Comparison of ENCODE assay signal across 1 cellular context in the genomic region with DNA sequence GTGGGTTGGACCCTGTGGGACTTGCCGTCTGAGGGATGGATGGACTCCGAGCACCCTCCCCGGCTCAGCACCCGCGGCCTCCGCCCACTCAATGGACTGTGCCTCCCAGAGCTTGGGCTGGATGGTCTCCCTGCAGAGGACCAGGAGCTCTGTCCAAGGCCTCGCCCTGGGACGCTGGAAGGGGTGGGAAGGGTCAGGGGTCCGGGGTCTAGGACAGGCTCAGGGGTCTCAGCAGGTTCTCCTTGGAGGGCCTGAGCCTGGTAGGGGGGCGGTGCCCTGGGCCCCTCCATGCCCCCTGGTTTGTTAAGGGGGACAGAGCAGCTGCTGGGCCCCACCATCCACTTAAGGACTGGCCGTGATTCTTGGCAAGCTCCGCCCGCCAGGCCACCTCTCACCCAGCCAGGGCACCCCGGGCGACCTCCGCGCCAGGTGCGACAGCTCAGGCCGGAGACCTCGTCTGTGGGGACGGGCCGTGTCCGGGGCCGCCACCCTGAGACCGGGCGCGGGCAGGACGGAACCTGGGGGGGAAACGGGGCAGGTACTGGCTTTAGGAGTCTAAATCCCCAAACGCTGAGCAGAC.
TF ChIP-seq lines count a peak whose summit lies in the region.

No MANE protein-coding gene starts in this region.

TF ChIP-seq in HepG2, 621 proteins besides CTCF, POLR2A, EP300 and RAD21 (continued from another document and continues in another):
- TF ChIP-seq, protein P1, sequence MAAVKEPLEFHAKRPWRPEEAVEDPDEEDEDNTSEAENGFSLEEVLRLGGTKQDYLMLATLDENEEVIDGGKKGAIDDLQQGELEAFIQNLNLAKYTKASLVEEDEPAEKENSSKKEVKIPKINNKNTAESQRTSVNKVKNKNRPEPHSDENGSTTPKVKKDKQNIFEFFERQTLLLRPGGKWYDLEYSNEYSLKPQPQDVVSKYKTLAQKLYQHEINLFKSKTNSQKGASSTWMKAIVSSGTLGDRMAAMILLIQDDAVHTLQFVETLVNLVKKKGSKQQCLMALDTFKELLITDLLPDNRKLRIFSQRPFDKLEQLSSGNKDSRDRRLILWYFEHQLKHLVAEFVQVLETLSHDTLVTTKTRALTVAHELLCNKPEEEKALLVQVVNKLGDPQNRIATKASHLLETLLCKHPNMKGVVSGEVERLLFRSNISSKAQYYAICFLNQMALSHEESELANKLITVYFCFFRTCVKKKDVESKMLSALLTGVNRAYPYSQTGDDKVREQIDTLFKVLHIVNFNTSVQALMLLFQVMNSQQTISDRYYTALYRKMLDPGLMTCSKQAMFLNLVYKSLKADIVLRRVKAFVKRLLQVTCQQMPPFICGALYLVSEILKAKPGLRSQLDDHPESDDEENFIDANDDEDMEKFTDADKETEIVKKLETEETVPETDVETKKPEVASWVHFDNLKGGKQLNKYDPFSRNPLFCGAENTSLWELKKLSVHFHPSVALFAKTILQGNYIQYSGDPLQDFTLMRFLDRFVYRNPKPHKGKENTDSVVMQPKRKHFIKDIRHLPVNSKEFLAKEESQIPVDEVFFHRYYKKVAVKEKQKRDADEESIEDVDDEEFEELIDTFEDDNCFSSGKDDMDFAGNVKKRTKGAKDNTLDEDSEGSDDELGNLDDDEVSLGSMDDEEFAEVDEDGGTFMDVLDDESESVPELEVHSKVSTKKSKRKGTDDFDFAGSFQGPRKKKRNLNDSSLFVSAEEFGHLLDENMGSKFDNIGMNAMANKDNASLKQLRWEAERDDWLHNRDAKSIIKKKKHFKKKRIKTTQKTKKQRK (IDR thresholded peaks at IDR 0.05; ENCODE audit: low read length) = no peak
- TF ChIP-seq MED8 (CRISPR knock-in tag; IDR thresholded peaks at IDR 0.05; ENCODE audit: insufficient replicate concordance) (no peak), ZNF33B (CRISPR knock-in tag; IDR thresholded peaks at IDR 0.05) (no peak), KAT8 (CRISPR knock-in tag; IDR thresholded peaks at IDR 0.05) (no peak), ZNF230 (CRISPR knock-in tag; IDR thresholded peaks at IDR 0.05) (no peak), CREM (IDR thresholded peaks at IDR 0.05) (no peak), CREM (CRISPR knock-in tag; IDR thresholded peaks at IDR 0.05) (no peak), ZSCAN31 (CRISPR knock-in tag; IDR thresholded peaks at IDR 0.05; ENCODE audit: low read depth) (0 out of 2 replicates have a peak, but pooled peaks have one; percentile 2), TOPORS (CRISPR knock-in tag; IDR thresholded peaks at IDR 0.05) (no peak; the same call in 1 of the 2 replicates), MED13 (CRISPR knock-in tag; IDR thresholded peaks at IDR 0.05) (no peak), MAZ (IDR thresholded peaks at IDR 0.05; ENCODE audit: borderline replicate concordance, low read depth, low read length) (no peak), MAZ (CRISPR knock-in tag; IDR thresholded peaks at IDR 0.05; ENCODE audit: low read depth) (no peak), ZNF777 (CRISPR knock-in tag; IDR thresholded peaks at IDR 0.05) (peak; percentile 66; the same call in 1 of the 2 replicates), RBFOX2 (IDR thresholded peaks at IDR 0.05; ENCODE audit: low read depth, low read length) (peak; percentile 56), NFKB2 (CRISPR knock-in tag; IDR thresholded peaks at IDR 0.05; ENCODE audit: borderline replicate concordance) (no peak), TSC22D2 (CRISPR knock-in tag; IDR thresholded peaks at IDR 0.05; ENCODE audit: borderline replicate concordance) (no peak), KLF12 (CRISPR knock-in tag; IDR thresholded peaks at IDR 0.05; ENCODE audit: borderline replicate concordance) (0 out of 2 replicates have a peak, but pooled peaks have one; percentile 29), NR2C2 (CRISPR knock-in tag; IDR thresholded peaks at IDR 0.05; ENCODE audit: borderline replicate concordance) (no peak; the same call in 1 of the 2 replicates), PRMT3 (CRISPR knock-in tag; IDR thresholded peaks at IDR 0.05; ENCODE audit: borderline replicate concordance, low read depth) (no peak), ZSCAN22 (CRISPR knock-in tag; IDR thresholded peaks at IDR 0.05) (no peak), ZNF510 (CRISPR knock-in tag; IDR thresholded peaks at IDR 0.05; ENCODE audit: low read depth) (no peak), ZNF292 (CRISPR knock-in tag; IDR thresholded peaks at IDR 0.05; ENCODE audit: borderline replicate concordance, low read depth) (0 out of 2 replicates have a peak, but pooled peaks have one; percentile 17), ARNTL (CRISPR knock-in tag; IDR thresholded peaks at IDR 0.05) (no peak), SOX6 (IDR thresholded peaks at IDR 0.05) (no peak), SOX6 (CRISPR knock-in tag; IDR thresholded peaks at IDR 0.05) (no peak), CCDC6 (CRISPR knock-in tag; IDR thresholded peaks at IDR 0.05) (no peak), SALL1 (CRISPR knock-in tag; IDR thresholded peaks at IDR 0.05) (no peak), BRD4 (CRISPR knock-in tag; IDR thresholded peaks at IDR 0.05) (peak; percentile 30; the same call in 1 of the 2 replicates), ZNF747 (CRISPR knock-in tag; IDR thresholded peaks at IDR 0.05; ENCODE audit: borderline replicate concordance) (no peak), POLR2AphosphoS5 (IDR thresholded peaks at IDR 0.05; ENCODE audit: low read depth, low read length) (no peak; the same call in 1 of the 2 replicates), TARDBP (CRISPR knock-in tag; IDR thresholded peaks at IDR 0.05) (no peak), ZNF501 (CRISPR knock-in tag; IDR thresholded peaks at IDR 0.05) (peak; percentile 82), MYC (CRISPR knock-in tag; IDR thresholded peaks at IDR 0.05; ENCODE audit: borderline replicate concordance) (peak; percentile 42; the same call in 1 of the 2 replicates), ZKSCAN8 (CRISPR knock-in tag; IDR thresholded peaks at IDR 0.05; ENCODE audit: borderline replicate concordance) (0 out of 2 replicates have a peak, but pooled peaks have one; percentile 8), PITX1 (CRISPR knock-in tag; IDR thresholded peaks at IDR 0.05) (peak; percentile 29; the same call in 1 of the 2 replicates), RBAK (CRISPR knock-in tag; IDR thresholded peaks at IDR 0.05) (no peak), ZNF460 (CRISPR knock-in tag; IDR thresholded peaks at IDR 0.05; ENCODE audit: borderline replicate concordance) (no peak), NRL (CRISPR knock-in tag; IDR thresholded peaks at IDR 0.05; ENCODE audit: borderline replicate concordance) (no peak), ZFP62 (CRISPR knock-in tag; IDR thresholded peaks at IDR 0.05) (peak; percentile 34; the same call in 1 of the 2 replicates), SAP130 (CRISPR knock-in tag; IDR thresholded peaks at IDR 0.05; ENCODE audit: low read depth) (peak; percentile 35), ZNF326 (CRISPR knock-in tag; IDR thresholded peaks at IDR 0.05; ENCODE audit: borderline replicate concordance) (no peak), ZNF17 (CRISPR knock-in tag; IDR thresholded peaks at IDR 0.05) (no peak)
- TF ChIP-seq, protein P2, sequence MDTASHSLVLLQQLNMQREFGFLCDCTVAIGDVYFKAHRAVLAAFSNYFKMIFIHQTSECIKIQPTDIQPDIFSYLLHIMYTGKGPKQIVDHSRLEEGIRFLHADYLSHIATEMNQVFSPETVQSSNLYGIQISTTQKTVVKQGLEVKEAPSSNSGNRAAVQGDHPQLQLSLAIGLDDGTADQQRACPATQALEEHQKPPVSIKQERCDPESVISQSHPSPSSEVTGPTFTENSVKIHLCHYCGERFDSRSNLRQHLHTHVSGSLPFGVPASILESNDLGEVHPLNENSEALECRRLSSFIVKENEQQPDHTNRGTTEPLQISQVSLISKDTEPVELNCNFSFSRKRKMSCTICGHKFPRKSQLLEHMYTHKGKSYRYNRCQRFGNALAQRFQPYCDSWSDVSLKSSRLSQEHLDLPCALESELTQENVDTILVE (CRISPR knock-in tag; IDR thresholded peaks at IDR 0.05) = no peak
- TF ChIP-seq, protein P3, sequence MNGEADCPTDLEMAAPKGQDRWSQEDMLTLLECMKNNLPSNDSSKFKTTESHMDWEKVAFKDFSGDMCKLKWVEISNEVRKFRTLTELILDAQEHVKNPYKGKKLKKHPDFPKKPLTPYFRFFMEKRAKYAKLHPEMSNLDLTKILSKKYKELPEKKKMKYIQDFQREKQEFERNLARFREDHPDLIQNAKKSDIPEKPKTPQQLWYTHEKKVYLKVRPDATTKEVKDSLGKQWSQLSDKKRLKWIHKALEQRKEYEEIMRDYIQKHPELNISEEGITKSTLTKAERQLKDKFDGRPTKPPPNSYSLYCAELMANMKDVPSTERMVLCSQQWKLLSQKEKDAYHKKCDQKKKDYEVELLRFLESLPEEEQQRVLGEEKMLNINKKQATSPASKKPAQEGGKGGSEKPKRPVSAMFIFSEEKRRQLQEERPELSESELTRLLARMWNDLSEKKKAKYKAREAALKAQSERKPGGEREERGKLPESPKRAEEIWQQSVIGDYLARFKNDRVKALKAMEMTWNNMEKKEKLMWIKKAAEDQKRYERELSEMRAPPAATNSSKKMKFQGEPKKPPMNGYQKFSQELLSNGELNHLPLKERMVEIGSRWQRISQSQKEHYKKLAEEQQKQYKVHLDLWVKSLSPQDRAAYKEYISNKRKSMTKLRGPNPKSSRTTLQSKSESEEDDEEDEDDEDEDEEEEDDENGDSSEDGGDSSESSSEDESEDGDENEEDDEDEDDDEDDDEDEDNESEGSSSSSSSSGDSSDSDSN (CRISPR knock-in tag; IDR thresholded peaks at IDR 0.05) = peak; percentile 66
- TF ChIP-seq, protein P4, sequence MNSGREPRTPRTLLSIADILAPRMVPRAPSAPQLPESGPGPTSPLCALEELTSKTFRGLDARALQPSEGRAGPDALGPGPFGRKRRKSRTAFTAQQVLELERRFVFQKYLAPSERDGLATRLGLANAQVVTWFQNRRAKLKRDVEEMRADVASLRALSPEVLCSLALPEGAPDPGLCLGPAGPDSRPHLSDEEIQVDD (CRISPR knock-in tag; IDR thresholded peaks at IDR 0.05; ENCODE audit: borderline replicate concordance) = no peak
- TF ChIP-seq, protein P5, sequence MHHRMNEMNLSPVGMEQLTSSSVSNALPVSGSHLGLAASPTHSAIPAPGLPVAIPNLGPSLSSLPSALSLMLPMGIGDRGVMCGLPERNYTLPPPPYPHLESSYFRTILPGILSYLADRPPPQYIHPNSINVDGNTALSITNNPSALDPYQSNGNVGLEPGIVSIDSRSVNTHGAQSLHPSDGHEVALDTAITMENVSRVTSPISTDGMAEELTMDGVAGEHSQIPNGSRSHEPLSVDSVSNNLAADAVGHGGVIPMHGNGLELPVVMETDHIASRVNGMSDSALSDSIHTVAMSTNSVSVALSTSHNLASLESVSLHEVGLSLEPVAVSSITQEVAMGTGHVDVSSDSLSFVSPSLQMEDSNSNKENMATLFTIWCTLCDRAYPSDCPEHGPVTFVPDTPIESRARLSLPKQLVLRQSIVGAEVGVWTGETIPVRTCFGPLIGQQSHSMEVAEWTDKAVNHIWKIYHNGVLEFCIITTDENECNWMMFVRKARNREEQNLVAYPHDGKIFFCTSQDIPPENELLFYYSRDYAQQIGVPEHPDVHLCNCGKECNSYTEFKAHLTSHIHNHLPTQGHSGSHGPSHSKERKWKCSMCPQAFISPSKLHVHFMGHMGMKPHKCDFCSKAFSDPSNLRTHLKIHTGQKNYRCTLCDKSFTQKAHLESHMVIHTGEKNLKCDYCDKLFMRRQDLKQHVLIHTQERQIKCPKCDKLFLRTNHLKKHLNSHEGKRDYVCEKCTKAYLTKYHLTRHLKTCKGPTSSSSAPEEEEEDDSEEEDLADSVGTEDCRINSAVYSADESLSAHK (CRISPR knock-in tag; IDR thresholded peaks at IDR 0.05; ENCODE audit: borderline replicate concordance) = no peak
- TF ChIP-seq, protein P6, sequence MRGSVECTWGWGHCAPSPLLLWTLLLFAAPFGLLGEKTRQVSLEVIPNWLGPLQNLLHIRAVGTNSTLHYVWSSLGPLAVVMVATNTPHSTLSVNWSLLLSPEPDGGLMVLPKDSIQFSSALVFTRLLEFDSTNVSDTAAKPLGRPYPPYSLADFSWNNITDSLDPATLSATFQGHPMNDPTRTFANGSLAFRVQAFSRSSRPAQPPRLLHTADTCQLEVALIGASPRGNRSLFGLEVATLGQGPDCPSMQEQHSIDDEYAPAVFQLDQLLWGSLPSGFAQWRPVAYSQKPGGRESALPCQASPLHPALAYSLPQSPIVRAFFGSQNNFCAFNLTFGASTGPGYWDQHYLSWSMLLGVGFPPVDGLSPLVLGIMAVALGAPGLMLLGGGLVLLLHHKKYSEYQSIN (CRISPR knock-in tag; IDR thresholded peaks at IDR 0.05; ENCODE audit: borderline replicate concordance) = no peak
- TF ChIP-seq, protein P7, sequence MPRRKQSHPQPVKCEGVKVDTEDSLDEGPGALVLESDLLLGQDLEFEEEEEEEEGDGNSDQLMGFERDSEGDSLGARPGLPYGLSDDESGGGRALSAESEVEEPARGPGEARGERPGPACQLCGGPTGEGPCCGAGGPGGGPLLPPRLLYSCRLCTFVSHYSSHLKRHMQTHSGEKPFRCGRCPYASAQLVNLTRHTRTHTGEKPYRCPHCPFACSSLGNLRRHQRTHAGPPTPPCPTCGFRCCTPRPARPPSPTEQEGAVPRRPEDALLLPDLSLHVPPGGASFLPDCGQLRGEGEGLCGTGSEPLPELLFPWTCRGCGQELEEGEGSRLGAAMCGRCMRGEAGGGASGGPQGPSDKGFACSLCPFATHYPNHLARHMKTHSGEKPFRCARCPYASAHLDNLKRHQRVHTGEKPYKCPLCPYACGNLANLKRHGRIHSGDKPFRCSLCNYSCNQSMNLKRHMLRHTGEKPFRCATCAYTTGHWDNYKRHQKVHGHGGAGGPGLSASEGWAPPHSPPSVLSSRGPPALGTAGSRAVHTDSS (CRISPR knock-in tag; conservative IDR thresholded peaks at IDR 0.05) = no peak
- TF ChIP-seq, protein P8, sequence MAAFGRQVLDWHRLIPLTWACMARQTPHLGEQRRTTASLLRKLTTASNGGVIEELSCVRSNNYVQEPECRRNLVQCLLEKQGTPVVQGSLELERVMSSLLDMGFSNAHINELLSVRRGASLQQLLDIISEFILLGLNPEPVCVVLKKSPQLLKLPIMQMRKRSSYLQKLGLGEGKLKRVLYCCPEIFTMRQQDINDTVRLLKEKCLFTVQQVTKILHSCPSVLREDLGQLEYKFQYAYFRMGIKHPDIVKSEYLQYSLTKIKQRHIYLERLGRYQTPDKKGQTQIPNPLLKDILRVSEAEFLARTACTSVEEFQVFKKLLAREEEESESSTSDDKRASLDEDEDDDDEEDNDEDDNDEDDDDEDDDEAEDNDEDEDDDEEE (CRISPR knock-in tag; IDR thresholded peaks at IDR 0.05) = no peak
- TF ChIP-seq, protein P9, sequence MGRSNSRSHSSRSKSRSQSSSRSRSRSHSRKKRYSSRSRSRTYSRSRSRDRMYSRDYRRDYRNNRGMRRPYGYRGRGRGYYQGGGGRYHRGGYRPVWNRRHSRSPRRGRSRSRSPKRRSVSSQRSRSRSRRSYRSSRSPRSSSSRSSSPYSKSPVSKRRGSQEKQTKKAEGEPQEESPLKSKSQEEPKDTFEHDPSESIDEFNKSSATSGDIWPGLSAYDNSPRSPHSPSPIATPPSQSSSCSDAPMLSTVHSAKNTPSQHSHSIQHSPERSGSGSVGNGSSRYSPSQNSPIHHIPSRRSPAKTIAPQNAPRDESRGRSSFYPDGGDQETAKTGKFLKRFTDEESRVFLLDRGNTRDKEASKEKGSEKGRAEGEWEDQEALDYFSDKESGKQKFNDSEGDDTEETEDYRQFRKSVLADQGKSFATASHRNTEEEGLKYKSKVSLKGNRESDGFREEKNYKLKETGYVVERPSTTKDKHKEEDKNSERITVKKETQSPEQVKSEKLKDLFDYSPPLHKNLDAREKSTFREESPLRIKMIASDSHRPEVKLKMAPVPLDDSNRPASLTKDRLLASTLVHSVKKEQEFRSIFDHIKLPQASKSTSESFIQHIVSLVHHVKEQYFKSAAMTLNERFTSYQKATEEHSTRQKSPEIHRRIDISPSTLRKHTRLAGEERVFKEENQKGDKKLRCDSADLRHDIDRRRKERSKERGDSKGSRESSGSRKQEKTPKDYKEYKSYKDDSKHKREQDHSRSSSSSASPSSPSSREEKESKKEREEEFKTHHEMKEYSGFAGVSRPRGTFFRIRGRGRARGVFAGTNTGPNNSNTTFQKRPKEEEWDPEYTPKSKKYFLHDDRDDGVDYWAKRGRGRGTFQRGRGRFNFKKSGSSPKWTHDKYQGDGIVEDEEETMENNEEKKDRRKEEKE (IDR thresholded peaks at IDR 0.05) = no peak
